Comparison of ENCODE assay signal across 1 cellular context in the genomic region with DNA sequence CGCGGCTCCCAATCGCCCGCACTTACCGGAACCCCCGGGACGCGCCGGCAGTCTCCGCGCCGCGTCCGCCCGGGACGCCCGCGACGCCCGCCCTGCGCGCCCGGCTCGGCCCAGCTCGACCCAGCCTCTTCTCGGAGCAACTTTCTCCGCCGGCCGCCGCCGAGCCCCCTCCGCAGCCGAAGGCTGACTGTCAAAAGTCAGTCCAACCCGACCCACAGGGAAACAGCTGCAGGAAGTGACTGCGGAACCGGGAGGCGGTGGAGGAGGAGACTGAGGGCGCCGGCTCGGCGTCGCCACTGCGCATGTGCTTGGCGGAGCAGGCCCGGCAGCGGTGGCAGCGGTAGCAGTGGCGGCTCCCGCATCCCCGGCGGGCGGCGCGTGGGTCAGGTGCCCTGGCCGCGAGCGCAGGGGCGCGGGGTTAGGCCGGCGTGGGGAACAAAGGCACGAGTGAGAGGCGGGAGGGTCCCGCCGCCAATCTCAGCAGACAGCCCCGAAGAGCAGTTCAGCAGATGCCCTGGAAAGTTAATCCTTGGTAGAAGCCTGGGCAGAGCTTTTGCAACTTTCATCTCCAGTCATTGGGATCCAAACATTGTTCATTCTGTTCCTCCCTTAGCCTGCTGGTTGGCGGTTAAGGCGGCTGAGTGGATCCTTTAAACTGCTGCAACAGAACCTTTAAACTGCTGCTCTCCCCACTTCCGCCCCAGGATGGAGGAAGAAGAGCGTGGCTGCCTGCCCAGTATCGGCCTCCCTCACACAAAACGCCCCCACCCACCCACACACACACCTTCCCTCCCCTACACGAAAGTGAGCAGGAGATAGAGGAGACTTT.
TF ChIP-seq lines count a peak whose summit lies in the region.

Gene ZMAT3 (minus strand): TSS at position 241 of the 829 bp plus-strand sequence. CDS start 4,057 bp downstream, outside the sequence.

TF ChIP-seq in GM12878, 131 proteins besides CTCF, POLR2A, EP300 and RAD21 (continued from another document):
- TF ChIP-seq, protein P1, sequence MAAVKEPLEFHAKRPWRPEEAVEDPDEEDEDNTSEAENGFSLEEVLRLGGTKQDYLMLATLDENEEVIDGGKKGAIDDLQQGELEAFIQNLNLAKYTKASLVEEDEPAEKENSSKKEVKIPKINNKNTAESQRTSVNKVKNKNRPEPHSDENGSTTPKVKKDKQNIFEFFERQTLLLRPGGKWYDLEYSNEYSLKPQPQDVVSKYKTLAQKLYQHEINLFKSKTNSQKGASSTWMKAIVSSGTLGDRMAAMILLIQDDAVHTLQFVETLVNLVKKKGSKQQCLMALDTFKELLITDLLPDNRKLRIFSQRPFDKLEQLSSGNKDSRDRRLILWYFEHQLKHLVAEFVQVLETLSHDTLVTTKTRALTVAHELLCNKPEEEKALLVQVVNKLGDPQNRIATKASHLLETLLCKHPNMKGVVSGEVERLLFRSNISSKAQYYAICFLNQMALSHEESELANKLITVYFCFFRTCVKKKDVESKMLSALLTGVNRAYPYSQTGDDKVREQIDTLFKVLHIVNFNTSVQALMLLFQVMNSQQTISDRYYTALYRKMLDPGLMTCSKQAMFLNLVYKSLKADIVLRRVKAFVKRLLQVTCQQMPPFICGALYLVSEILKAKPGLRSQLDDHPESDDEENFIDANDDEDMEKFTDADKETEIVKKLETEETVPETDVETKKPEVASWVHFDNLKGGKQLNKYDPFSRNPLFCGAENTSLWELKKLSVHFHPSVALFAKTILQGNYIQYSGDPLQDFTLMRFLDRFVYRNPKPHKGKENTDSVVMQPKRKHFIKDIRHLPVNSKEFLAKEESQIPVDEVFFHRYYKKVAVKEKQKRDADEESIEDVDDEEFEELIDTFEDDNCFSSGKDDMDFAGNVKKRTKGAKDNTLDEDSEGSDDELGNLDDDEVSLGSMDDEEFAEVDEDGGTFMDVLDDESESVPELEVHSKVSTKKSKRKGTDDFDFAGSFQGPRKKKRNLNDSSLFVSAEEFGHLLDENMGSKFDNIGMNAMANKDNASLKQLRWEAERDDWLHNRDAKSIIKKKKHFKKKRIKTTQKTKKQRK (IDR thresholded peaks at IDR 0.05; ENCODE audit: low read depth, low read length) = no peak
- TF ChIP-seq EED (IDR thresholded peaks at IDR 0.05; ENCODE audit: low read depth) = no peak
- TF ChIP-seq, protein P2, sequence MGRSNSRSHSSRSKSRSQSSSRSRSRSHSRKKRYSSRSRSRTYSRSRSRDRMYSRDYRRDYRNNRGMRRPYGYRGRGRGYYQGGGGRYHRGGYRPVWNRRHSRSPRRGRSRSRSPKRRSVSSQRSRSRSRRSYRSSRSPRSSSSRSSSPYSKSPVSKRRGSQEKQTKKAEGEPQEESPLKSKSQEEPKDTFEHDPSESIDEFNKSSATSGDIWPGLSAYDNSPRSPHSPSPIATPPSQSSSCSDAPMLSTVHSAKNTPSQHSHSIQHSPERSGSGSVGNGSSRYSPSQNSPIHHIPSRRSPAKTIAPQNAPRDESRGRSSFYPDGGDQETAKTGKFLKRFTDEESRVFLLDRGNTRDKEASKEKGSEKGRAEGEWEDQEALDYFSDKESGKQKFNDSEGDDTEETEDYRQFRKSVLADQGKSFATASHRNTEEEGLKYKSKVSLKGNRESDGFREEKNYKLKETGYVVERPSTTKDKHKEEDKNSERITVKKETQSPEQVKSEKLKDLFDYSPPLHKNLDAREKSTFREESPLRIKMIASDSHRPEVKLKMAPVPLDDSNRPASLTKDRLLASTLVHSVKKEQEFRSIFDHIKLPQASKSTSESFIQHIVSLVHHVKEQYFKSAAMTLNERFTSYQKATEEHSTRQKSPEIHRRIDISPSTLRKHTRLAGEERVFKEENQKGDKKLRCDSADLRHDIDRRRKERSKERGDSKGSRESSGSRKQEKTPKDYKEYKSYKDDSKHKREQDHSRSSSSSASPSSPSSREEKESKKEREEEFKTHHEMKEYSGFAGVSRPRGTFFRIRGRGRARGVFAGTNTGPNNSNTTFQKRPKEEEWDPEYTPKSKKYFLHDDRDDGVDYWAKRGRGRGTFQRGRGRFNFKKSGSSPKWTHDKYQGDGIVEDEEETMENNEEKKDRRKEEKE (IDR thresholded peaks at IDR 0.05) = no peak
- peak; percentile 48; the same call in 1 of the 2 replicates for TF ChIP-seq NR2F1 (conservative IDR thresholded peaks at IDR 0.05)
- TF ChIP-seq ATF7 (IDR thresholded peaks at IDR 0.05; ENCODE audit: low read depth) = peak; percentile 12; the same call in 1 of the 2 replicates
- TF ChIP-seq, protein P3, sequence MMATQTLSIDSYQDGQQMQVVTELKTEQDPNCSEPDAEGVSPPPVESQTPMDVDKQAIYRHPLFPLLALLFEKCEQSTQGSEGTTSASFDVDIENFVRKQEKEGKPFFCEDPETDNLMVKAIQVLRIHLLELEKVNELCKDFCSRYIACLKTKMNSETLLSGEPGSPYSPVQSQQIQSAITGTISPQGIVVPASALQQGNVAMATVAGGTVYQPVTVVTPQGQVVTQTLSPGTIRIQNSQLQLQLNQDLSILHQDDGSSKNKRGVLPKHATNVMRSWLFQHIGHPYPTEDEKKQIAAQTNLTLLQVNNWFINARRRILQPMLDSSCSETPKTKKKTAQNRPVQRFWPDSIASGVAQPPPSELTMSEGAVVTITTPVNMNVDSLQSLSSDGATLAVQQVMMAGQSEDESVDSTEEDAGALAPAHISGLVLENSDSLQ (IDR thresholded peaks at IDR 0.05) = no peak
- TF ChIP-seq TCF12 (IDR thresholded peaks at IDR 0.05; ENCODE audit: low read depth, low read length) = peak; percentile 78
- TF ChIP-seq MEF2B (IDR thresholded peaks at IDR 0.05; ENCODE audit: partially characterized antibody, poor library complexity, severe bottlenecking) = no peak
- TF ChIP-seq, protein P4, sequence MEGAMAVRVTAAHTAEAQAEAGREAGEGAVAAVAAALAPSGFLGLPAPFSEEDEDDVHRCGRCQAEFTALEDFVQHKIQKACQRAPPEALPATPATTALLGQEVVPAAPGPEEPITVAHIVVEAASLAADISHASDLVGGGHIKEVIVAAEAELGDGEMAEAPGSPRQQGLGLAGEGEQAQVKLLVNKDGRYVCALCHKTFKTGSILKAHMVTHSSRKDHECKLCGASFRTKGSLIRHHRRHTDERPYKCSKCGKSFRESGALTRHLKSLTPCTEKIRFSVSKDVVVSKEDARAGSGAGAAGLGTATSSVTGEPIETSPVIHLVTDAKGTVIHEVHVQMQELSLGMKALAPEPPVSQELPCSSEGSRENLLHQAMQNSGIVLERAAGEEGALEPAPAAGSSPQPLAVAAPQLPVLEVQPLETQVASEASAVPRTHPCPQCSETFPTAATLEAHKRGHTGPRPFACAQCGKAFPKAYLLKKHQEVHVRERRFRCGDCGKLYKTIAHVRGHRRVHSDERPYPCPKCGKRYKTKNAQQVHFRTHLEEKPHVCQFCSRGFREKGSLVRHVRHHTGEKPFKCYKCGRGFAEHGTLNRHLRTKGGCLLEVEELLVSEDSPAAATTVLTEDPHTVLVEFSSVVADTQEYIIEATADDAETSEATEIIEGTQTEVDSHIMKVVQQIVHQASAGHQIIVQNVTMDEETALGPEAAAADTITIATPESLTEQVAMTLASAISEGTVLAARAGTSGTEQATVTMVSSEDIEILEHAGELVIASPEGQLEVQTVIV (IDR thresholded peaks at IDR 0.05; ENCODE audit: borderline replicate concordance, partially characterized antibody) = no peak
- TF ChIP-seq RUNX3 (IDR thresholded peaks at IDR 0.05; ENCODE audit: low read length) = peak; percentile 14
- TF ChIP-seq NFXL1 (IDR thresholded peaks at IDR 0.05; ENCODE audit: borderline replicate concordance) = no peak
- TF ChIP-seq SMARCA5 (IDR thresholded peaks at IDR 0.05) = no peak; the same call in 1 of the 2 replicates
- TF ChIP-seq, protein P5, sequence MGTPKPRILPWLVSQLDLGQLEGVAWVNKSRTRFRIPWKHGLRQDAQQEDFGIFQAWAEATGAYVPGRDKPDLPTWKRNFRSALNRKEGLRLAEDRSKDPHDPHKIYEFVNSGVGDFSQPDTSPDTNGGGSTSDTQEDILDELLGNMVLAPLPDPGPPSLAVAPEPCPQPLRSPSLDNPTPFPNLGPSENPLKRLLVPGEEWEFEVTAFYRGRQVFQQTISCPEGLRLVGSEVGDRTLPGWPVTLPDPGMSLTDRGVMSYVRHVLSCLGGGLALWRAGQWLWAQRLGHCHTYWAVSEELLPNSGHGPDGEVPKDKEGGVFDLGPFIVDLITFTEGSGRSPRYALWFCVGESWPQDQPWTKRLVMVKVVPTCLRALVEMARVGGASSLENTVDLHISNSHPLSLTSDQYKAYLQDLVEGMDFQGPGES (IDR thresholded peaks at IDR 0.05) = no peak
- TF ChIP-seq JUND (IDR thresholded peaks at IDR 0.05; ENCODE audit: low read depth, low read length) = no peak
